13 cellular contexts compared by ENCODE assay signal in the genomic region with DNA sequence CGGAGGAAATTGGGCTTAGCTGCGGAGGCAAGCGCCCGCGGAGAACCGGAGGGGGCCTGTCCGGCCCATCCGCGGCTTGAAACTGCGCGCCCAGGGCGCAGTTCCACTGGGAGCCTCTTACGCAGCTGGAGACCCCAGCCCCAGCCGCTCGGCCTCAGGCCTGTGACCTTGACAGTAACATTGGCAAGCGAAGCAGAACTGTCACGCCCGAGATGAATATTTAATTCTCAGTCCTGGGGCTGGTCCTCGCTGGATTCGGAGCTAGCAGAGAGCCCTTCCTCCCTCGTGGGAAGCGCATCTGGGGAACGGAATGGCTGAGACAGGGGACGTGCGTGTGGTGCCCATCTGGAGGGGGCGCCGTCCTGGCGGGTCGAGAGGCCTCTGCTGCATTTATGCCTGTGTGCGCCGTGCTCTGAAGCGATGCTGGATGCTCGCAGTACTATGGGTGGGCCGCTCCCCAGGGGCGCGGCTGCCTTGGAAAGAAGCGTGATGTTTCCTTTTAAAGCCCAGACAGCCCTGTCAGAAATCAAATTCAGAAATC. TPM values are rescaled to one million over a fixed set of nuclear protein-coding genes. Genes with fewer than 3 reads are reported as not detected.
DNase-seq lines count a peak whose midpoint lies in the region; ATAC-seq and TF ChIP-seq lines count a peak whose summit lies in the region.
"Had no signal": no experiment of that assay in that cellular context is flagged by ENCODE, and none has a peak within 500 bp of the region (broad histone marks: within the 10 kb centered on the region; RNA-seq: fewer than 3 reads in every experiment).

No MANE protein-coding gene starts in this region.

- H3K27me3 ChIP-seq in BLaER1 treated with 17β-estradiol and CSF1 and Interleukin-3, amounts not matched to agents 10 nM and 100 nM, result peaks cover 70 to 87% (median 83%) of the 10 kb centered on the region in 11 experiments
- peaks cover 13% of the 10 kb centered on the region; the same call in 1 of the 2 replicates for H3K27me3 ChIP-seq in PC-9 (ENCODE audit: insufficient read depth, low read depth)
- H3K27me3 ChIP-seq in esophagus squamous epithelium, result peaks cover 0 to 100% (median 2%) of the 10 kb centered on the region in 4 donors
- H3K27me3 ChIP-seq in psoas muscle (ENCODE audit: insufficient read depth in 3 of 3, low read length in 2 of 3), result peaks cover 6 to 84% (median 11%) of the 10 kb centered on the region in 3 donors

- POLR2A ChIA-PET in PC-9 (lab: Charles Lee; ENCODE audit: unreplicated experiment), result no interaction called here

- TF ChIP-seq POLR2A in esophagus squamous epithelium (IDR thresholded peaks at IDR 0.05), result no peak

- H3K4me1 ChIP-seq in BLaER1 treated with 17β-estradiol and CSF1 and Interleukin-3, amounts not matched to agents 10 nM and 100 nM, result peaks cover 0 to 16% (median 9%) of the 10 kb centered on the region in 10 experiments; a peak in 14 of 20 replicates
- peaks cover 14% of the 10 kb centered on the region for H3K4me1 ChIP-seq in PC-9 (replicated peaks; ENCODE audit: insufficient read depth)
- peaks cover 12 to 18% (median 14%) of the 10 kb centered on the region in 3 donors for H3K4me1 ChIP-seq in esophagus squamous epithelium
- H3K4me1 ChIP-seq in psoas muscle, result no peaks in the 10 kb centered on the region

- H3K9me2 ChIP-seq in PC-9 (ENCODE audit: insufficient read depth), result no peaks in the 10 kb centered on the region

- H3K79me2 ChIP-seq in PC-9 (ENCODE audit: low read depth), result peaks cover 13% of the 10 kb centered on the region; the same call in 1 of the 2 replicates

- ATAC-seq in psoas muscle (no peak), GM21381 (IDR thresholded peaks at IDR 0.05; ENCODE audit: unreplicated experiment) (no peak), GM19351 (IDR thresholded peaks at IDR 0.05; ENCODE audit: unreplicated experiment) (no peak)

- H3K27ac ChIP-seq in BLaER1 treated with 17β-estradiol and CSF1 and Interleukin-3, amounts not matched to agents 10 nM and 100 nM, result no peak overlapping the region
- H3K27ac ChIP-seq in PC-9 (no peak overlapping the region), esophagus squamous epithelium (no peak overlapping the region), psoas muscle (no peak overlapping the region)
- H3K27ac ChIP-seq: neutrophil had no signal

- H4K20me1 ChIP-seq in BLaER1 treated with 17β-estradiol and CSF1 and Interleukin-3, amounts not matched to agents 10 nM and 100 nM, result peaks cover 0 to 33% (median 5%) of the 10 kb centered on the region in 11 experiments; a peak in 8 of 22 replicates
- H4K20me1 ChIP-seq in PC-9 (ENCODE audit: insufficient read depth), result no peaks in the 10 kb centered on the region; the same call in 1 of the 2 replicates

- no TSS peak for BruUV-seq in PC-9 (replicated peaks; lab: Mats Ljungman, UMichigan)

- WGBS in esophagus squamous epithelium, 2 donors, result 13 to 25% methylated on average over 3 to 15 of the region's 37 CpGs
- 6% methylated on average over 37 of the region's 37 CpGs for WGBS in psoas muscle, 3 donors

- CTCF ChIA-PET in PC-9 (lab: Charles Lee), result no interaction called here

- H3K4me2 ChIP-seq in BLaER1 treated with 17β-estradiol and CSF1 and Interleukin-3, amounts not matched to agents 10 nM and 100 nM, result peak overlapping the region; percentile 9 to 78 (median 69); a peak in 10 of 22 replicates
- H3K4me2 ChIP-seq in PC-9, result peak overlapping the region; percentile 73

- no peaks in the 10 kb centered on the region for H3F3A ChIP-seq in PC-9 (ENCODE audit: insufficient read depth, low read depth)

- no peak for TF ChIP-seq CTCF in PC-9 (conservative IDR thresholded peaks at IDR 0.05)
- TF ChIP-seq CTCF in esophagus squamous epithelium (IDR thresholded peaks at IDR 0.05), result no peak
- no peak for TF ChIP-seq CTCF in psoas muscle (IDR thresholded peaks at IDR 0.05)

- DNase-seq in PC-9 (no peak), esophagus squamous epithelium (lab: John Stamatoyannopoulos, UW) (no peak), psoas muscle (no peak), SKM-1 (lab: John Stamatoyannopoulos, UW; ENCODE audit: unreplicated experiment) (no peak)
- no peak for DNase-seq in effector CD8-positive, alpha-beta T cell (lab: John Stamatoyannopoulos, UW)
- DNase-seq: COR-L47; erythroblast; NCI-H226; stimulated activated CD4-positive, alpha-beta T cell treated with anti-CD3 and anti-CD28 coated beads, Interleukin-1b, Interleukin-23, amount 100 ng/mL, for 48 hours had no signal

- peak overlapping the region in 4 of 10 experiments; percentile 40 to 63 (median 47); a peak in 7 of 20 replicates for H3K4me3 ChIP-seq in BLaER1 treated with 17β-estradiol and CSF1 and Interleukin-3, amounts not matched to agents 10 nM and 100 nM
- H3K4me3 ChIP-seq in PC-9, result peak overlapping the region; percentile 62; the same call in 1 of the 2 replicates
- H3K4me3 ChIP-seq in esophagus squamous epithelium, result peak overlapping the region in 3 of 4 donors; percentile 19 to 63 (median 45)
- H3K4me3 ChIP-seq in psoas muscle, result peak overlapping the region; percentile 49

- peaks cover 0 to 6% (median 0%) of the 10 kb centered on the region in 11 experiments; a peak in 2 of 22 replicates for H3K9me3 ChIP-seq in BLaER1 treated with 17β-estradiol and CSF1 and Interleukin-3, amounts not matched to agents 10 nM and 100 nM (replicated peaks in 1 of 11)
- H3K9me3 ChIP-seq in PC-9 (ENCODE audit: insufficient read depth, low read depth), result no peaks in the 10 kb centered on the region
- H3K9me3 ChIP-seq in esophagus squamous epithelium, result no peaks in the 10 kb centered on the region
- H3K9me3 ChIP-seq in psoas muscle, result no peaks in the 10 kb centered on the region
- H3K9me3 ChIP-seq: neutrophil had no signal

- intact Hi-C loops in PC-9 (cut with micrococcal nuclease; ENCODE audit: unreplicated experiment) (no loop called here), esophagus squamous epithelium (cut with DNase I) (no loop called here), psoas muscle (cut with DNase I) (no loop called here)

- no peak overlapping the region for H2AFZ ChIP-seq in PC-9

- H3K36me3 ChIP-seq in BLaER1 treated with 17β-estradiol and CSF1 and Interleukin-3, amounts not matched to agents 10 nM and 100 nM, result no peaks in the 10 kb centered on the region
- H3K36me3 ChIP-seq in PC-9 (ENCODE audit: low read depth) (no peaks in the 10 kb centered on the region), esophagus squamous epithelium (no peaks in the 10 kb centered on the region), psoas muscle (ENCODE audit: insufficient read depth in 1 of 2, low read depth in 1 of 2) (no peaks in the 10 kb centered on the region)
- H3K36me3 ChIP-seq: neutrophil had no signal

- H3K9ac ChIP-seq in BLaER1 treated with 17β-estradiol and CSF1 and Interleukin-3, amounts not matched to agents 10 nM and 100 nM, result no peak overlapping the region

RNA-seq across cellular contexts. Expression of a gene that starts 1.0 kb away (rescaled TPM):
- total RNA-seq in PC-9 (2021) (3.2 and 4.5 TPM in 2 replicates), esophagus squamous epithelium (under 1 TPM; 0.11 to 0.29 (median 0.23) TPM), psoas muscle (under 1 TPM; 0.09 to 0.19 (median 0.15) TPM)
- polyA plus RNA-seq in psoas muscle, result under 1 TPM; 0.03 to 0.10 (median 0.08) TPM

RNA-seq across cellular contexts. Expression of a gene that starts 39.0 kb away (rescaled TPM):
- total RNA-seq in PC-9 (2021) (0.24 and 0.28 TPM in 2 replicates), esophagus squamous epithelium (under 1 TPM in 1 of 4 donors, not detected in 3; 0.59 TPM), psoas muscle (under 1 TPM in 1 of 4 donors, not detected in 3; 0.20 TPM)
- polyA plus RNA-seq in psoas muscle, result under 1 TPM in 2 of 3 donors, not detected in 1; 0.06 to 0.19 TPM

RNA-seq across cellular contexts. Expression of a gene that starts 58.9 kb away (rescaled TPM):
- total RNA-seq in PC-9 (2021) (8.6 and 9.4 TPM in 2 replicates), esophagus squamous epithelium (10 to 100 TPM in 1 of 4 donors, 1 to 10 TPM in 3; 4.2 to 10.9 (median 6.5) TPM), psoas muscle (10 to 100 TPM in 1 of 4 donors, 1 to 10 TPM in 3; 5.1 to 14.5 (median 5.9) TPM)
- polyA plus RNA-seq in psoas muscle, result 1 to 10 TPM; 2.4 to 9.2 (median 3.1) TPM
